In genomic region chr17:82551779-82552457, GRCh38 we compare ENCODE assay signal across 8 cellular contexts. TPM values are rescaled to one million over a fixed set of nuclear protein-coding genes. Genes with fewer than 3 reads are reported as not detected.
DNase-seq lines count a peak whose midpoint lies in the region; ATAC-seq lines count a peak whose summit lies in the region.

No MANE protein-coding gene starts in this region.

- peaks cover 25% of the 10 kb centered on the region for H3K4me1 Mint-ChIP-seq in activated CD4-positive, alpha-beta memory T cell treated with anti-CD3 and anti-CD28 coated beads, Interleukin-2, amount 10 ng/mL, durations not matched to agents 7 days and 5 days
- peaks cover 44% of the 10 kb centered on the region for H3K4me1 Mint-ChIP-seq in stimulated activated memory B cell treated with anti-CD40 and anti-IgM and Interleukin-4, amounts not matched to agents 10 μg/mL and 1 μg/mL and 100 μg/mL, for 72 hours

- ATAC-seq in HG03135 (IDR thresholded peaks at IDR 0.05; ENCODE audit: unreplicated experiment) = peak; percentile 83
- peak; percentile 100 for ATAC-seq in stimulated activated memory B cell treated with anti-CD40 and anti-IgM and Interleukin-4, amounts not matched to agents 10 μg/mL and 1 μg/mL and 100 μg/mL, for 72 hours

- CTCF ChIA-PET in activated CD4-positive, alpha-beta memory T cell treated with anti-CD3 and anti-CD28 coated beads, Interleukin-2, amount 10 ng/mL, durations not matched to agents 7 days and 5 days (lab: Charles Lee) = interaction anchor here (0.7 to 2.1 kb wide), 11 partner anchors 16 to 214 kb away, joined by 3 to 13 read pairs (median 5); partner anchors contain the start of gene FOXK2

- no peaks in the 10 kb centered on the region for H3K27me3 Mint-ChIP-seq in activated CD4-positive, alpha-beta memory T cell treated with anti-CD3 and anti-CD28 coated beads, Interleukin-2, amount 10 ng/mL, durations not matched to agents 7 days and 5 days
- H3K27me3 Mint-ChIP-seq in stimulated activated memory B cell treated with anti-CD40 and anti-IgM and Interleukin-4, amounts not matched to agents 10 μg/mL and 1 μg/mL and 100 μg/mL, for 72 hours = no peaks in the 10 kb centered on the region

- no peaks in the 10 kb centered on the region for H3K9me3 Mint-ChIP-seq in activated CD4-positive, alpha-beta memory T cell treated with anti-CD3 and anti-CD28 coated beads, Interleukin-2, amount 10 ng/mL, durations not matched to agents 7 days and 5 days
- no peaks in the 10 kb centered on the region for H3K9me3 Mint-ChIP-seq in stimulated activated memory B cell treated with anti-CD40 and anti-IgM and Interleukin-4, amounts not matched to agents 10 μg/mL and 1 μg/mL and 100 μg/mL, for 72 hours

- H3K36me3 Mint-ChIP-seq in activated CD4-positive, alpha-beta memory T cell treated with anti-CD3 and anti-CD28 coated beads, Interleukin-2, amount 10 ng/mL, durations not matched to agents 7 days and 5 days (ENCODE audit: low read depth) = no peaks in the 10 kb centered on the region
- peaks cover 6% of the 10 kb centered on the region for H3K36me3 Mint-ChIP-seq in stimulated activated memory B cell treated with anti-CD40 and anti-IgM and Interleukin-4, amounts not matched to agents 10 μg/mL and 1 μg/mL and 100 μg/mL, for 72 hours

- POLR2A ChIA-PET in activated CD4-positive, alpha-beta memory T cell treated with anti-CD3 and anti-CD28 coated beads, Interleukin-2, amount 10 ng/mL, durations not matched to agents 7 days and 5 days (lab: Charles Lee) = interaction anchor here (1.0 to 2.9 kb wide), 2 partner anchors 32 to 103 kb away, joined by 4 to 10 read pairs; partner anchors contain the start of gene FOXK2

- no peak overlapping the region for H3K4me3 Mint-ChIP-seq in activated CD4-positive, alpha-beta memory T cell treated with anti-CD3 and anti-CD28 coated beads, Interleukin-2, amount 10 ng/mL, durations not matched to agents 7 days and 5 days
- H3K4me3 Mint-ChIP-seq in stimulated activated memory B cell treated with anti-CD40 and anti-IgM and Interleukin-4, amounts not matched to agents 10 μg/mL and 1 μg/mL and 100 μg/mL, for 72 hours = no peak overlapping the region

- DNase-seq in SIG-M5 treated with dmso at 0.1 percent for 504 hours (lab: John Stamatoyannopoulos, UW; ENCODE audit: unreplicated experiment) (peak; percentile 69), SIG-M5 (lab: John Stamatoyannopoulos, UW) (no peak), NCI-H526 (lab: John Stamatoyannopoulos, UW) (peak; percentile 61 to 84), mucosa of gallbladder (ENCODE audit: low spot score) (peak; percentile 66)
- DNase-seq in activated CD4-positive, alpha-beta memory T cell treated with anti-CD3 and anti-CD28 coated beads, Interleukin-2, amount 10 ng/mL, durations not matched to agents 7 days and 5 days = peak; percentile 79
- peak; percentile 66 for DNase-seq in effector CD4-positive, alpha-beta T cell

- no peak overlapping the region for H3K27ac Mint-ChIP-seq in activated CD4-positive, alpha-beta memory T cell treated with anti-CD3 and anti-CD28 coated beads, Interleukin-2, amount 10 ng/mL, durations not matched to agents 7 days and 5 days
- H3K27ac Mint-ChIP-seq in stimulated activated memory B cell treated with anti-CD40 and anti-IgM and Interleukin-4, amounts not matched to agents 10 μg/mL and 1 μg/mL and 100 μg/mL, for 72 hours = no peak overlapping the region

RNA-seq across cellular contexts. Expression of gene FOXK2, which starts 32.4 kb away (rescaled TPM):
- total RNA-seq in activated CD4-positive, alpha-beta memory T cell treated with anti-CD3 and anti-CD28 coated beads, Interleukin-2, amount 10 ng/mL, durations not matched to agents 7 days and 5 days = 10 to 100 TPM; 53.3 to 68.2 TPM
- 51.0 TPM for total RNA-seq in mucosa of gallbladder
